29 cellular contexts compared by ENCODE assay signal in genomic region chr16:27883576-27883975, GRCh38.
"Had no signal": no experiment of that assay in that cellular context is flagged by ENCODE, and none has a peak within 500 bp of the region (broad histone marks: within the 10 kb centered on the region; RNA-seq: fewer than 3 reads in every experiment).

No MANE protein-coding gene starts in this region.

- H3K27me3 ChIP-seq: adrenal gland, body of pancreas, brain microvascular endothelial cell had no signal

- DNase-seq: activated B cell treated with CpG ODN at 0.5 μM for 24 hours; activated CD4-positive, alpha-beta memory T cell treated with anti-CD3 and anti-CD28 coated beads for 36 hours; activated CD4-positive, alpha-beta T cell treated with anti-CD3 and anti-CD28 coated beads for 4 hours; activated CD4-positive, alpha-beta T cell treated with anti-CD3 and anti-CD28 coated beads, Interleukin-2, amount 10 ng/mL, durations not matched to agents 24 days and 14 days; activated CD4-positive, alpha-beta T cell treated with anti-CD3 and anti-CD28 coated beads, Interleukin-2, amount 50 U/mL, for 1 hour; activated CD4-positive, alpha-beta T cell treated with anti-CD3 and anti-CD28 coated beads, Interleukin-2, amount 50 U/mL, for 4 hours; activated CD4-positive, CD25-positive, alpha-beta regulatory T cell treated with anti-CD3 and anti-CD28 coated beads, Interleukin-2, amount 50 U/mL, for 72 hours; activated CD8-positive, alpha-beta memory T cell treated with anti-CD3 and anti-CD28 coated beads, Interleukin-2, amount 50 U/mL, for 4 hours; activated CD8-positive, alpha-beta T cell treated with anti-CD3 and anti-CD28 coated beads for 36 hours; activated effector memory CD4-positive, alpha-beta T cell treated with anti-CD3 and anti-CD28 coated beads, Interleukin-2, amount 50 U/mL, for 16 hours; activated gamma-delta T cell treated with Interleukin-2 at 50 U/mL for 16 hours; activated naive CD4-positive, alpha-beta T cell; activated naive CD4-positive, alpha-beta T cell treated with anti-CD3 and anti-CD28 coated beads for 36 hours; activated naive CD4-positive, alpha-beta T cell treated with anti-CD3 and anti-CD28 coated beads, Interleukin-2, amount 50 U/mL, for 16 hours; activated naive CD8-positive, alpha-beta T cell treated with anti-CD3 and anti-CD28 coated beads for 36 hours; activated T-cell treated with anti-CD3 and anti-CD28 coated beads for 4 hours; activated T-cell treated with anti-CD3 and anti-CD28 coated beads, Interleukin-2, amount 50 U/mL, for 1 hour; activated T-cell treated with anti-CD3 and anti-CD28 coated beads, Interleukin-2, amount 50 U/mL, for 4 hours; activated T-cell treated with anti-CD3 and anti-CD28 coated beads, Interleukin-2, amount 50 U/mL, for 72 hours; adrenal gland; amniotic stem cell; aorta; body of pancreas; brain microvascular endothelial cell; central memory CD4-positive, alpha-beta T cell; T-helper 1 cell; T-helper 2 cell; T-helper 9 cell had no signal

- H3K4me3 ChIP-seq: adrenal gland, body of pancreas, breast epithelium had no signal

- H3K9me3 ChIP-seq: adrenal gland, body of pancreas, breast epithelium had no signal

- H3K27ac ChIP-seq: adrenal gland, body of pancreas, brain microvascular endothelial cell, breast epithelium had no signal

- H3K4me1 ChIP-seq: adrenal gland, body of pancreas, breast epithelium had no signal

- H3K36me3 ChIP-seq: adrenal gland, brain microvascular endothelial cell, breast epithelium had no signal
